14 cellular contexts compared by ENCODE assay signal in the genomic region with DNA sequence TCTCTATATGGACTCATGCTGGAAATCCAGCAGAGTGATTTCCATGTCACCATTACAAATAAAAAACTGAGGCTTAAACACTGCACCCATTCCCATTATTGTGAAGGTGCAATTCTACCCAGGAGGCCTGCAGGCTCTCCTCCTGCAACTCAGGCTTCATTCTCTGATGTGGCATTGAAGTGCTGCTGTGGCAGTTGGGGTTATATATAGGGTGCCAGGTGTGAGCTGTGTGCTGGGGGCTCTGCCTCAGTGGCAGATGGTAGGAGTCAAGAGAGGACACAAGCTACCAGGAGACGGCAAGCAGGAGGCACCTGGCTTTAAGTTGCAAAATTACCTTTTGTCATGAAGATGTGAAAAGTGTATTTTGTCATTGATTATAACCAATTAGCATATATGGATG. TPM values are rescaled to one million over a fixed set of nuclear protein-coding genes. Genes with fewer than 3 reads are reported as not detected.
DNase-seq lines count a peak whose midpoint lies in the region; ATAC-seq and TF ChIP-seq lines count a peak whose summit lies in the region.
"Had no signal": no experiment of that assay in that cellular context is flagged by ENCODE, and none has a peak within 500 bp of the region (broad histone marks: within the 10 kb centered on the region; RNA-seq: fewer than 3 reads in every experiment).

No MANE protein-coding gene starts in this region.

- POLR2A ChIA-PET in CD8-positive, alpha-beta T cell (lab: Charles Lee) = no interaction called here

- H3K9me3 ChIP-seq in CD8-positive, alpha-beta T cell (ENCODE audit: low read length) = peaks cover 18% of the 10 kb centered on the region
- H3K9me3 ChIP-seq in WERI-Rb-1 (ENCODE audit: severe bottlenecking) = no peaks in the 10 kb centered on the region
- H3K9me3 ChIP-seq: left ventricle myocardium inferior, ovary, sigmoid colon had no signal

- H3K4me1 Mint-ChIP-seq in CD8-positive, alpha-beta T cell (ENCODE audit: low read depth) = peaks cover 64% of the 10 kb centered on the region
- H3K4me1 Mint-ChIP-seq in natural killer cell treated with Interleukin-12 subunit alpha and Interleukin-12 subunit beta and Interleukin-15 and Interleukin-18, amount 100 ng/mL, for 72 hours (ENCODE audit: low read depth in 2 of 2) = peaks cover 13 to 40% of the 10 kb centered on the region in 2 donors

- intact Hi-C loops in CD8-positive, alpha-beta T cell (cut with DNase I, micrococcal nuclease) = no loop called here

- peak overlapping the region; percentile 69 for H3K27ac Mint-ChIP-seq in CD8-positive, alpha-beta T cell
- peak overlapping the region; percentile 38 to 44 for H3K27ac Mint-ChIP-seq in natural killer cell treated with Interleukin-12 subunit alpha and Interleukin-12 subunit beta and Interleukin-15 and Interleukin-18, amount 100 ng/mL, for 72 hours

- no peak overlapping the region for H3K27ac ChIP-seq in CD8-positive, alpha-beta T cell (ENCODE audit: low read depth, low read length)
- peak overlapping the region; percentile 60 for H3K27ac ChIP-seq in WERI-Rb-1
- H3K27ac ChIP-seq: KMS-11, left ventricle myocardium inferior, ovary, RWPE1, sigmoid colon had no signal

- ATAC-seq in CD8-positive, alpha-beta T cell = no peak
- no peak for ATAC-seq in natural killer cell treated with Interleukin-12 subunit alpha and Interleukin-12 subunit beta and Interleukin-15 and Interleukin-18, amount 100 ng/mL, for 72 hours

- CTCF ChIA-PET in CD8-positive, alpha-beta T cell (lab: Charles Lee) = no interaction called here

- H3K4me1 ChIP-seq in CD8-positive, alpha-beta T cell (ENCODE audit: insufficient read depth, low read length) = peaks cover 9% of the 10 kb centered on the region

- peaks cover 9% of the 10 kb centered on the region for H3K9me3 Mint-ChIP-seq in CD8-positive, alpha-beta T cell
- H3K9me3 Mint-ChIP-seq in natural killer cell treated with Interleukin-12 subunit alpha and Interleukin-12 subunit beta and Interleukin-15 and Interleukin-18, amount 100 ng/mL, for 72 hours = peaks cover 14% of the 10 kb centered on the region

- TF ChIP-seq CTCF in CD8-positive, alpha-beta T cell (IDR thresholded peaks at IDR 0.05) = no peak
- TF ChIP-seq CTCF in WERI-Rb-1 (IDR thresholded peaks at IDR 0.05; ENCODE audit: low read depth, low read length) = no peak

- no peaks in the 10 kb centered on the region for H3K27me3 ChIP-seq in CD8-positive, alpha-beta T cell (ENCODE audit: insufficient read depth, low read length)
- no peaks in the 10 kb centered on the region for H3K27me3 ChIP-seq in WERI-Rb-1 (ENCODE audit: insufficient read depth, low read depth, severe bottlenecking)
- H3K27me3 ChIP-seq: ovary, sigmoid colon had no signal

- no peak for DNase-seq in CD8-positive, alpha-beta T cell
- peak; percentile 95 for DNase-seq in Jurkat, Clone E6-1 (ENCODE audit: low read depth, low spot score)
- DNase-seq in WERI-Rb-1 = peak; percentile 55
- no peak for DNase-seq in natural killer cell treated with Interleukin-12 subunit alpha and Interleukin-12 subunit beta and Interleukin-15 and Interleukin-18, amount 100 ng/mL, for 72 hours (ENCODE audit: low spot score)
- no peak for DNase-seq in NCI-H748 treated with DMSO at 0.1 percent for 48 hours (lab: John Stamatoyannopoulos, UW)
- DNase-seq in kidney tubule cell (ENCODE audit: low spot score) = no peak
- DNase-seq in retina = no peak
- DNase-seq: effector CD8-positive, alpha-beta T cell; left ventricle myocardium inferior; NCI-H1105; ovary; sigmoid colon had no signal

- H3K36me3 Mint-ChIP-seq in CD8-positive, alpha-beta T cell = peaks cover 38% of the 10 kb centered on the region
- H3K36me3 Mint-ChIP-seq in natural killer cell treated with Interleukin-12 subunit alpha and Interleukin-12 subunit beta and Interleukin-15 and Interleukin-18, amount 100 ng/mL, for 72 hours = peaks cover 12% of the 10 kb centered on the region

- H3K4me3 Mint-ChIP-seq in CD8-positive, alpha-beta T cell = no peak overlapping the region
- H3K4me3 Mint-ChIP-seq in natural killer cell treated with Interleukin-12 subunit alpha and Interleukin-12 subunit beta and Interleukin-15 and Interleukin-18, amount 100 ng/mL, for 72 hours = peak overlapping the region; percentile 5

- H3K27me3 Mint-ChIP-seq in CD8-positive, alpha-beta T cell (ENCODE audit: low read depth) = no peaks in the 10 kb centered on the region
- H3K27me3 Mint-ChIP-seq in natural killer cell treated with Interleukin-12 subunit alpha and Interleukin-12 subunit beta and Interleukin-15 and Interleukin-18, amount 100 ng/mL, for 72 hours = no peaks in the 10 kb centered on the region

- no peak overlapping the region for H3K4me3 ChIP-seq in CD8-positive, alpha-beta T cell (ENCODE audit: low read depth, low read length)
- peak overlapping the region; percentile 39 for H3K4me3 ChIP-seq in Jurkat, Clone E6-1 (ENCODE audit: low read length)
- 0 out of 2 replicates have a peak overlapping the region, but pooled peaks have one; percentile 3 for H3K4me3 ChIP-seq in WERI-Rb-1 (ENCODE audit: low read depth, low read length)
- H3K4me3 ChIP-seq: left ventricle myocardium inferior, ovary, sigmoid colon had no signal

- H3K36me3 ChIP-seq in CD8-positive, alpha-beta T cell (ENCODE audit: insufficient read depth, low read length) = peaks cover 41% of the 10 kb centered on the region
- H3K36me3 ChIP-seq in WERI-Rb-1 = peaks cover 66% of the 10 kb centered on the region
- H3K36me3 ChIP-seq: ovary had no signal

RNA-seq across cellular contexts. Expression of a gene that starts 21.3 kb away (rescaled TPM):
- total RNA-seq in CD8-positive, alpha-beta T cell = 10 to 100 TPM; 14.0 to 14.7 TPM
- polyA plus RNA-seq in Jurkat, Clone E6-1 (2012; ENCODE audit: insufficient read depth, insufficient read length) = 20.6 TPM
- total RNA-seq in natural killer cell treated with Interleukin-12 subunit alpha and Interleukin-12 subunit beta and Interleukin-15 and Interleukin-18, amount 100 ng/mL, for 72 hours = 10 to 100 TPM in 1 of 2 donors, 1 to 10 TPM in 1; 7.9 to 16.8 TPM

Comparison
In these comparisons a context has a peak if more than half of its experiments do, and no peak if none do; other contexts are left out.
1. DNase-seq: peak in Jurkat, Clone E6-1 (single experiment) and WERI-Rb-1 (single experiment); none in CD8-positive, alpha-beta T cell (0 of 7), natural killer cell treated with Interleukin-12 subunit alpha and Interleukin-12 subunit beta and Interleukin-15 and Interleukin-18, amount 100 ng/mL, for 72 hours (single experiment), NCI-H748 treated with DMSO at 0.1 percent for 48 hours (single experiment), kidney tubule cell (single experiment) and retina (single experiment).